17 cellular contexts compared by ENCODE assay signal in the genomic region with DNA sequence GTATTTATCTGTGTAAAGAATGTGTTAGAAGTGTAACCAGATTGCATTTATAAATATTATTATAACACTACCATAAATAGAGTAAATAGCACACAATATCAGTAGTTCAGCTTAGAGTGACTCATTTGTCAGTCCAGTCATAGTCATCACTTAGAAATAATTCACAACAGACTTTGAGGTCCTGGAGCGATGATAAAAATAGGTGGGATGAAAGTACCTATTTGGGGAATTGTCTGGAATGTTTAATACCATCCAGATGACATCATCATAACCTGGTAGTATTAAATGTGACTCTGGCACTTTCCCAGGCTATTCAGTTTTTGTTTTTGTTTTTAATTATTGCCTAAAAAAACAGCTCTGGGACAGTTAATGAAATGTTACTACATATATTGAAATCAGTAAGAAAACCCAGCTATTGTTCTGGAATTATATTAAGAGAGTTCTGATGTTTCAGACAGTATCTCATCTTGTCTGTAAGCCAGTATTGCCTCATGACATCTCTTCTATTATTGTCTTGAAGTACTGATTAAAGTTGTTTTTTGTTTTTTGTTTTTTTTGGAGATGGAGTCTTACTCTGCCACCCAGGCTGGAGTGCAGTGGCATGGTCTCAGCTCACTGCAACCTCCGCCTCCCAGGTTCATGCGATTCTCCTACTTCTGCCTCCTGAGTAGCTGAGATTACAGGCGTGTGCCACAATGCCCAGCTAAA.
DNase-seq lines count a peak whose midpoint lies in the region; ATAC-seq, FAIRE-seq and TF ChIP-seq lines count a peak whose summit lies in the region.
"Had no signal": no experiment of that assay in that cellular context is flagged by ENCODE, and none has a peak within 500 bp of the region (broad histone marks: within the 10 kb centered on the region; RNA-seq: fewer than 3 reads in every experiment).

No MANE protein-coding gene starts in this region.

- H3K36me3 ChIP-seq in small intestine (ENCODE audit: control insufficient read depth in 2 of 2, insufficient read depth in 2 of 2, low read length in 2 of 2): peaks cover 0 to 2% of the 10 kb centered on the region in 2 donors

- no peaks in the 10 kb centered on the region for H3K9me3 Mint-ChIP-seq in HFFc6
- no peaks in the 10 kb centered on the region for H3K9me3 Mint-ChIP-seq in stimulated activated memory B cell treated with anti-CD40 and anti-IgM and Interleukin-4, amounts not matched to agents 10 μg/mL and 1 μg/mL and 100 μg/mL, for 72 hours

- H3K4me1 Mint-ChIP-seq in HFFc6 (ENCODE audit: low read depth): peaks cover 39% of the 10 kb centered on the region
- no peaks in the 10 kb centered on the region for H3K4me1 Mint-ChIP-seq in stimulated activated memory B cell treated with anti-CD40 and anti-IgM and Interleukin-4, amounts not matched to agents 10 μg/mL and 1 μg/mL and 100 μg/mL, for 72 hours

- H3K27ac ChIP-seq in foreskin keratinocyte (peak overlapping the region; percentile 13), small intestine (ENCODE audit: low read depth in 1 of 2, low read length in 1 of 2) (no peak overlapping the region)
- H3K27ac ChIP-seq: coronary artery, upper lobe of left lung, VCaP had no signal

- no peaks in the 10 kb centered on the region for H3K9me3 ChIP-seq in small intestine (ENCODE audit: control insufficient read depth, low read depth)
- H3K9me3 ChIP-seq: upper lobe of left lung had no signal

- TF ChIP-seq CTCF in HFFc6 (IDR thresholded peaks at IDR 0.05) (no peak), foreskin keratinocyte (conservative IDR thresholded peaks at IDR 0.05) (no peak)

- no peak for FAIRE-seq in small intestine (lab: Jason Lieb, UNC)

- H3K27me3 ChIP-seq in foreskin keratinocyte (no peaks in the 10 kb centered on the region), small intestine (ENCODE audit: control insufficient read depth in 2 of 2, insufficient read depth in 2 of 2, low read length in 2 of 2) (no peaks in the 10 kb centered on the region)
- H3K27me3 ChIP-seq: upper lobe of left lung had no signal

- peaks cover 28% of the 10 kb centered on the region for H3K36me3 Mint-ChIP-seq in HFFc6 (ENCODE audit: low read depth)
- peaks cover 31% of the 10 kb centered on the region for H3K36me3 Mint-ChIP-seq in stimulated activated memory B cell treated with anti-CD40 and anti-IgM and Interleukin-4, amounts not matched to agents 10 μg/mL and 1 μg/mL and 100 μg/mL, for 72 hours

- H3K27ac Mint-ChIP-seq in HFFc6: no peak overlapping the region
- no peak overlapping the region for H3K27ac Mint-ChIP-seq in stimulated activated memory B cell treated with anti-CD40 and anti-IgM and Interleukin-4, amounts not matched to agents 10 μg/mL and 1 μg/mL and 100 μg/mL, for 72 hours

- 92 to 94% (median 93%) methylated on average over 4 of the region's 4 CpGs for WGBS in small intestine, 3 donors

- DNase-seq in HFFc6 (peak; percentile 19), SW480 (ENCODE audit: low spot score) (peak; percentile 52), foreskin keratinocyte (peak; percentile 59 to 76), small intestine (peak; percentile 5), HK-2 (ENCODE audit: unreplicated experiment) (no peak)
- DNase-seq in activated CD4-positive, alpha-beta T cell treated with anti-CD3 and anti-CD28 coated beads, Interleukin-2, amount 50 U/mL, for 4 hours: no peak
- DNase-seq: activated naive CD4-positive, alpha-beta T cell treated with anti-CD3 and anti-CD28 coated beads, Interleukin-2, amount 50 U/mL, for 16 hours; Calu3; NCI-H1417 treated with DMSO at 0.1 percent for 48 hours; NCI-H510A treated with DMSO at 0.1 percent for 48 hours; stimulated activated CD4-positive, alpha-beta T cell treated with anti-CD3 and anti-CD28 coated beads, Interleukin-15, amount 100 ng/mL, for 24 hours; upper lobe of left lung had no signal

- no peaks in the 10 kb centered on the region for H3K27me3 Mint-ChIP-seq in HFFc6 (ENCODE audit: insufficient read depth)
- H3K27me3 Mint-ChIP-seq in stimulated activated memory B cell treated with anti-CD40 and anti-IgM and Interleukin-4, amounts not matched to agents 10 μg/mL and 1 μg/mL and 100 μg/mL, for 72 hours: no peaks in the 10 kb centered on the region

- no peak overlapping the region for H3K4me3 Mint-ChIP-seq in HFFc6
- no peak overlapping the region for H3K4me3 Mint-ChIP-seq in stimulated activated memory B cell treated with anti-CD40 and anti-IgM and Interleukin-4, amounts not matched to agents 10 μg/mL and 1 μg/mL and 100 μg/mL, for 72 hours

- H3K4me1 ChIP-seq in foreskin keratinocyte: peaks cover 10% of the 10 kb centered on the region
- no peaks in the 10 kb centered on the region for H3K4me1 ChIP-seq in small intestine (ENCODE audit: control insufficient read depth in 2 of 2, insufficient read depth in 1 of 2, low read depth in 1 of 2, low read length in 1 of 2)
- H3K4me1 ChIP-seq: upper lobe of left lung had no signal

- peak; percentile 96 for ATAC-seq in foreskin keratinocyte
- ATAC-seq in stimulated activated memory B cell treated with anti-CD40 and anti-IgM and Interleukin-4, amounts not matched to agents 10 μg/mL and 1 μg/mL and 100 μg/mL, for 72 hours: no peak
- no peak for ATAC-seq in HG03095 (IDR thresholded peaks at IDR 0.05; ENCODE audit: unreplicated experiment)
- ATAC-seq: left lobe of liver had no signal

- no peak overlapping the region for H3K4me3 ChIP-seq in small intestine (ENCODE audit: low read depth in 1 of 2, low read length in 2 of 2)
- H3K4me3 ChIP-seq: coronary artery, upper lobe of left lung had no signal

Comparison
In these comparisons a context has a peak if more than half of its experiments do, and no peak if none do; other contexts are left out.
1. DNase-seq: peak in HFFc6 (single experiment), SW480 (single experiment), foreskin keratinocyte (2 of 2) and small intestine (single experiment); none in activated CD4-positive, alpha-beta T cell treated with anti-CD3 and anti-CD28 coated beads, Interleukin-2, amount 50 U/mL, for 4 hours (0 of 2) and HK-2 (single experiment).